ENCODE assay signal across 1 cellular context in genomic region chr19:4547303-4548237, GRCh38.
TF ChIP-seq lines count a peak whose summit lies in the region.

No MANE protein-coding gene starts in this region.

TF ChIP-seq in liver, 16 proteins besides CTCF, POLR2A, EP300 and RAD21 (continued from another document):
- TF ChIP-seq, protein P1, sequence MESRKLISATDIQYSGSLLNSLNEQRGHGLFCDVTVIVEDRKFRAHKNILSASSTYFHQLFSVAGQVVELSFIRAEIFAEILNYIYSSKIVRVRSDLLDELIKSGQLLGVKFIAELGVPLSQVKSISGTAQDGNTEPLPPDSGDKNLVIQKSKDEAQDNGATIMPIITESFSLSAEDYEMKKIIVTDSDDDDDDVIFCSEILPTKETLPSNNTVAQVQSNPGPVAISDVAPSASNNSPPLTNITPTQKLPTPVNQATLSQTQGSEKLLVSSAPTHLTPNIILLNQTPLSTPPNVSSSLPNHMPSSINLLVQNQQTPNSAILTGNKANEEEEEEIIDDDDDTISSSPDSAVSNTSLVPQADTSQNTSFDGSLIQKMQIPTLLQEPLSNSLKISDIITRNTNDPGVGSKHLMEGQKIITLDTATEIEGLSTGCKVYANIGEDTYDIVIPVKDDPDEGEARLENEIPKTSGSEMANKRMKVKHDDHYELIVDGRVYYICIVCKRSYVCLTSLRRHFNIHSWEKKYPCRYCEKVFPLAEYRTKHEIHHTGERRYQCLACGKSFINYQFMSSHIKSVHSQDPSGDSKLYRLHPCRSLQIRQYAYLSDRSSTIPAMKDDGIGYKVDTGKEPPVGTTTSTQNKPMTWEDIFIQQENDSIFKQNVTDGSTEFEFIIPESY (IDR thresholded peaks at IDR 0.05): no peak
- TF ChIP-seq JUND (IDR thresholded peaks at IDR 0.05) (peak; percentile 62 to 71), FOXA2 (IDR thresholded peaks at IDR 0.05) (peak; percentile 60), FOXA1 (IDR thresholded peaks at IDR 0.05) (peak; percentile 40)
